In the genomic region with DNA sequence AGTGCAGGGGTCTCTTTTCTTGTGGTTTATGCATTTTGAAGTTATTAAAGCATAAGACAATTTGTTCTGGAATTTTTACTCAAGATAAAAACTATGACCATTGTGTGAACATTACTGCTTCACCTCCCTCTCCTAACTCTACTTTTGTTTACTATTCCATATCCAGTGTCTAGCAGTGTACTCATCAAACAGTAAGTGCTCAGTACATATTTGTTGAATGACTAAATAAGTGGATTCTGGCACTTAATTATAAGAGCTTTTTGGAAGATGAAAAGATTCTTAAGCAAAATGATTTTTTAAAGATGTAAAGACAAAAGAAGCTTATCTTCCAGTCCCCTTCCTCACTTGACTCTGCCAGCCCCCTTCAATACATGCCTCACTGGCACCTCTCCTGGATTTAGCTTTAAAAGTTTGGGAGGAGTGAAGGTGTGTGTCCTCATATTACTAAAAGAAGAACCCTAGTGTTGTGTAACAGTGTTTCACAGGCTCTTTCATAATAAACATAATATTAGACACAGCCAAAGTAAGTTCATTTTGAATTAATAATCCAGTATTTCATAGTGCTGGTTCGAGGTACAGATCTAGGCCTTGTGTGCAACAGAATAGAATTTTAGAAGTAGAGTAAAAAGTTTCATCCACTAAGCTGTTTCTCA, we compare ENCODE assay signal across 11 cellular contexts. TPM values are rescaled to one million over a fixed set of nuclear protein-coding genes. Genes with fewer than 3 reads are reported as not detected.
DNase-seq lines count a peak whose midpoint lies in the region; ATAC-seq, FAIRE-seq and TF ChIP-seq lines count a peak whose summit lies in the region.
"Had no signal": no experiment of that assay in that cellular context is flagged by ENCODE, and none has a peak within 500 bp of the region (broad histone marks: within the 10 kb centered on the region; RNA-seq: fewer than 3 reads in every experiment).

No MANE protein-coding gene starts in this region.

- no peaks in the 10 kb centered on the region for H3K27me3 Mint-ChIP-seq in activated naive CD8-positive, alpha-beta T cell treated with anti-CD3 and anti-CD28 coated beads, Interleukin-2, amount 50 U/mL, for 24 hours

- H2AFZ ChIP-seq in HepG2 (ENCODE audit: low read length), result no peak overlapping the region

- H3K36me3 ChIP-seq in HepG2 (replicated peaks in 1 of 2; ENCODE audit: control insufficient read depth in 1 of 2, insufficient read depth in 2 of 2, low read length in 2 of 2), result no peaks in the 10 kb centered on the region
- H3K36me3 ChIP-seq in tibial nerve, result no peaks in the 10 kb centered on the region

- H3K27ac Mint-ChIP-seq in activated naive CD8-positive, alpha-beta T cell treated with anti-CD3 and anti-CD28 coated beads, Interleukin-2, amount 50 U/mL, for 24 hours, result no peak overlapping the region
- H3K27ac Mint-ChIP-seq: activated naive CD8-positive, alpha-beta T cell; stimulated activated memory B cell treated with anti-CD40 and anti-IgM and Interleukin-4, amounts not matched to agents 10 μg/mL and 1 μg/mL and 100 μg/mL, for 72 hours; T-helper 2 cell treated with Interferon-gamma antibody and Interleukin-4, amounts not matched to agents 5 μg/mL and 100 μg/mL, for 36 hours had no signal

- no peak for TF ChIP-seq RAD21 in HepG2 (CRISPR knock-in tag; IDR thresholded peaks at IDR 0.05)

- peaks cover 7% of the 10 kb centered on the region for H3K4me1 Mint-ChIP-seq in activated naive CD8-positive, alpha-beta T cell treated with anti-CD3 and anti-CD28 coated beads, Interleukin-2, amount 50 U/mL, for 24 hours

- H3K4me3 ChIP-seq in choroid plexus epithelial cell (ENCODE audit: low read depth, low read length) (no peak overlapping the region), HepG2 (replicated peaks in 1 of 3; ENCODE audit: insufficient read depth in 1 of 3, low read depth in 2 of 3, low read length in 3 of 3) (no peak overlapping the region), tibial nerve (no peak overlapping the region)

- TF ChIP-seq POLR2A in HepG2 (IDR thresholded peaks at IDR 0.05; ENCODE audit: insufficient read depth in 1 of 2, low read depth in 2 of 2, low read length in 2 of 2), result no peak
- TF ChIP-seq POLR2A in tibial nerve (IDR thresholded peaks at IDR 0.05), result no peak
- no peak for TF ChIP-seq POLR2A in GM12892 (IDR thresholded peaks at IDR 0.05; ENCODE audit: low read depth, low read length)

- in situ Hi-C loops in HepG2 (cut with HindIII; ENCODE audit: extremely low pct_ligation_motif_present, low pct_unique_long_range_greater_than_20kb), result no loop called here

- H3K36me3 Mint-ChIP-seq in activated naive CD8-positive, alpha-beta T cell treated with anti-CD3 and anti-CD28 coated beads, Interleukin-2, amount 50 U/mL, for 24 hours (ENCODE audit: low read depth), result no peaks in the 10 kb centered on the region
- H3K36me3 Mint-ChIP-seq: activated naive CD8-positive, alpha-beta T cell; stimulated activated memory B cell treated with anti-CD40 and anti-IgM and Interleukin-4, amounts not matched to agents 10 μg/mL and 1 μg/mL and 100 μg/mL, for 72 hours had no signal

- BruUV-seq in HepG2 (replicated peaks; lab: Mats Ljungman, UMichigan), result no TSS peak

- H3K27ac ChIP-seq in HepG2 (ENCODE audit: extremely low read length, insufficient read depth, low read length), result no peak overlapping the region
- H3K27ac ChIP-seq in tibial nerve, result peak overlapping the region in 3 of 4 donors; percentile 27 to 91 (median 76)

- peaks cover 26% of the 10 kb centered on the region for H4K20me1 ChIP-seq in HepG2 (ENCODE audit: insufficient read depth, low read length)

- no peak for TF ChIP-seq CTCF in choroid plexus epithelial cell (conservative IDR thresholded peaks at IDR 0.05; ENCODE audit: low read depth, low read length)
- no peak for TF ChIP-seq CTCF in HepG2 (CRISPR knock-in tag; IDR thresholded peaks at IDR 0.05)
- no peak for TF ChIP-seq CTCF in tibial nerve (IDR thresholded peaks at IDR 0.05)

- H3K9ac ChIP-seq in HepG2 (ENCODE audit: insufficient read depth, low read depth, low read length), result no peak overlapping the region

- H3K9me3 ChIP-seq in HepG2 (ENCODE audit: low read length) (no peaks in the 10 kb centered on the region), tibial nerve (no peaks in the 10 kb centered on the region)

- TF ChIP-seq EP300 in HepG2 (IDR thresholded peaks at IDR 0.05; ENCODE audit: low read depth in 2 of 2, low read length in 2 of 2) (peak in 1 of 2 experiments; percentile 59; a peak in 2 of 4 replicates), HepG2 (CRISPR knock-in tag; IDR thresholded peaks at IDR 0.05; ENCODE audit: borderline replicate concordance) (no peak), tibial nerve (IDR thresholded peaks at IDR 0.05) (peak in 1 of 2 donors; percentile 41)

- H3K4me1 ChIP-seq in HepG2 (ENCODE audit: insufficient read depth, low read length) (peaks cover 50% of the 10 kb centered on the region), tibial nerve (peaks cover 0 to 96% (median 63%) of the 10 kb centered on the region in 4 donors)

- WGBS in HepG2 (ENCODE audit: low lambda C conversion rate), result 86% methylated on average over 1 of the region's 1 CpG
- 18 to 19% methylated on average over 1 of the region's 1 CpG for WGBS in tibial nerve, 2 donors

- no peaks in the 10 kb centered on the region for H3K9me3 Mint-ChIP-seq in activated naive CD8-positive, alpha-beta T cell treated with anti-CD3 and anti-CD28 coated beads, Interleukin-2, amount 50 U/mL, for 24 hours
- H3K9me3 Mint-ChIP-seq: stimulated activated memory B cell treated with anti-CD40 and anti-IgM and Interleukin-4, amounts not matched to agents 10 μg/mL and 1 μg/mL and 100 μg/mL, for 72 hours; T-helper 2 cell treated with Interferon-gamma antibody and Interleukin-4, amounts not matched to agents 5 μg/mL and 100 μg/mL, for 36 hours had no signal

- peaks cover 3% of the 10 kb centered on the region for H3K79me2 ChIP-seq in HepG2 (ENCODE audit: insufficient read depth, low read length)

- DNase-seq in NCI-H2029 (lab: John Stamatoyannopoulos, UW), result peak; percentile 18
- DNase-seq in NCI-H2029 treated with DMSO at 0.1 percent for 48 hours (lab: John Stamatoyannopoulos, UW), result no peak
- DNase-seq in choroid plexus epithelial cell (ENCODE audit: low read depth), result peak; percentile 71
- peak; percentile 72 for DNase-seq in HepG2 (ENCODE audit: low spot score)
- no peak for DNase-seq in tibial nerve (ENCODE audit: low spot score in 2 of 2)
- DNase-seq in GM12892 (ENCODE audit: insufficient read length), result no peak
- DNase-seq in activated naive CD8-positive, alpha-beta T cell treated with anti-CD3 and anti-CD28 coated beads, Interleukin-2, amount 50 U/mL, for 24 hours, result no peak

- ATAC-seq in HepG2 (peak; percentile 93), GM21717 (IDR thresholded peaks at IDR 0.05; ENCODE audit: unreplicated experiment) (no peak)
- no peak for ATAC-seq in activated naive CD8-positive, alpha-beta T cell treated with anti-CD3 and anti-CD28 coated beads, Interleukin-2, amount 50 U/mL, for 24 hours
- ATAC-seq: stimulated activated memory B cell treated with anti-CD40 and anti-IgM and Interleukin-4, amounts not matched to agents 10 μg/mL and 1 μg/mL and 100 μg/mL, for 72 hours had no signal

- CTCF ChIA-PET in HepG2 (lab: Yijun Ruan, JAX; ENCODE audit: low intra/inter-chr PET ratio, low total read pairs), result no interaction called here

- intact Hi-C loops in HepG2 (cut with micrococcal nuclease; ENCODE audit: unreplicated experiment), result no loop called here

- FAIRE-seq in HepG2 (lab: Jason Lieb, UNC), result no peak
- FAIRE-seq in GM12892 (lab: Jason Lieb, UNC), result no peak

- no peak overlapping the region for H3K4me3 Mint-ChIP-seq in activated naive CD8-positive, alpha-beta T cell treated with anti-CD3 and anti-CD28 coated beads, Interleukin-2, amount 50 U/mL, for 24 hours
- H3K4me3 Mint-ChIP-seq: activated naive CD8-positive, alpha-beta T cell; stimulated activated memory B cell treated with anti-CD40 and anti-IgM and Interleukin-4, amounts not matched to agents 10 μg/mL and 1 μg/mL and 100 μg/mL, for 72 hours; T-helper 2 cell treated with Interferon-gamma antibody and Interleukin-4, amounts not matched to agents 5 μg/mL and 100 μg/mL, for 36 hours had no signal

- POLR2A ChIA-PET in HepG2 (lab: Yijun Ruan, JAX), result interaction anchor here (0.6 to 0.9 kb wide), 2 partner anchors 53 to 165 kb away, joined by 4 read pairs; a partner anchor contains a TSS

- no peak overlapping the region for H3K4me2 ChIP-seq in HepG2 (ENCODE audit: low read depth, low read length)

- H3K27me3 ChIP-seq in HepG2 (ENCODE audit: control insufficient read depth in 1 of 2, insufficient read depth in 2 of 2, low read length in 2 of 2) (no peaks in the 10 kb centered on the region), tibial nerve (no peaks in the 10 kb centered on the region)

TF ChIP-seq in HepG2, 621 proteins besides CTCF, POLR2A, EP300 and RAD21 (continues in another document):
- no peak for TF ChIP-seq HDAC1 (CRISPR knock-in tag; IDR thresholded peaks at IDR 0.05)
- peak; percentile 28; the same call in 1 of the 2 replicates for TF ChIP-seq GATAD2A (CRISPR knock-in tag; IDR thresholded peaks at IDR 0.05)
- no peak for TF ChIP-seq ZNF557 (CRISPR knock-in tag; IDR thresholded peaks at IDR 0.05)
- TF ChIP-seq ZFP62 (CRISPR knock-in tag; IDR thresholded peaks at IDR 0.05), result no peak

RNA-seq across cellular contexts. Expression of a gene that starts 53.0 kb away (rescaled TPM):
- 14.7 and 17.8 TPM in 2 replicates for total RNA-seq in HepG2 (2016; rRNA removed; fragmentation: Illumina TruSeq; extraction: Trizol)
- 9.7 and 12.8 TPM in 2 replicates for total RNA-seq in HepG2 (2016; cell fraction: cytosol; rRNA removed; fragmentation: Illumina TruSeq; extraction: Trizol; ENCODE audit: low read depth)
- total RNA-seq in HepG2 (2016; cell fraction: insoluble cytoplasmic fraction; rRNA removed; fragmentation: Illumina TruSeq; extraction: Trizol), result 15.0 and 17.5 TPM in 2 replicates
- 9.3 and 9.5 TPM in 2 replicates for total RNA-seq in HepG2 (2016; cell fraction: membrane; rRNA removed; fragmentation: Illumina TruSeq; extraction: Trizol)
- 24.7 and 28.9 TPM in 2 replicates for total RNA-seq in HepG2 (2016; cell fraction: nucleus; rRNA removed; fragmentation: Illumina TruSeq; extraction: Trizol)
- 6.8 and 8.7 TPM in 2 replicates for polyA plus RNA-seq in HepG2 (2011; rRNA removed)
- 2.3 and 3.7 TPM in 2 replicates for polyA plus RNA-seq in HepG2 (2011; cell fraction: cytosol; rRNA removed)
- polyA plus RNA-seq in HepG2 (2011; cell fraction: nucleus; rRNA removed), result 6.2 and 8.6 TPM in 2 replicates
- 7.5 and 8.7 TPM in 2 replicates for polyA plus RNA-seq in HepG2 (2012)
- 0.36 and 0.77 TPM in 2 replicates for polyA plus RNA-seq in HepG2 (2016; cell fraction: cytosol; fragmentation: Illumina TruSeq; extraction: Trizol; ENCODE audit: low read depth)
- 13.9 and 14.1 TPM in 2 replicates for polyA plus RNA-seq in HepG2 (2016; cell fraction: insoluble cytoplasmic fraction; fragmentation: Illumina TruSeq; extraction: Trizol; ENCODE audit: low read depth)
- 1.1 and 1.3 TPM in 2 replicates for polyA plus RNA-seq in HepG2 (2016; cell fraction: membrane; fragmentation: Illumina TruSeq; extraction: Trizol; ENCODE audit: low read depth)
- polyA plus RNA-seq in HepG2 (2016; cell fraction: nucleus; fragmentation: Illumina TruSeq; extraction: Trizol; ENCODE audit: insufficient read depth, low read depth), result 17.0 and 17.5 TPM in 2 replicates
- polyA minus RNA-seq in HepG2 (2011; rRNA and poly(A)+ RNA removed; ENCODE audit: low replicate concordance), result 4.9 and 14.7 TPM in 2 replicates
- polyA minus RNA-seq in HepG2 (2011; cell fraction: cytosol; rRNA and poly(A)+ RNA removed), result 6.5 and 6.9 TPM in 2 replicates
- 40.7 and 43.9 TPM in 2 replicates for polyA minus RNA-seq in HepG2 (2011; cell fraction: nucleus; rRNA and poly(A)+ RNA removed)
- 100 to 1,000 TPM in 1 of 4 donors, 10 to 100 TPM in 3; 50.7 to 123 (median 81.4) TPM for total RNA-seq in tibial nerve
- polyA plus RNA-seq in GM12892 (2012; ENCODE audit: missing spikeins), result 1.8 TPM

Comparison
In these comparisons a context has a peak if more than half of its experiments do, and no peak if none do; other contexts are left out.
1. DNase-seq: peak in NCI-H2029 (single experiment), choroid plexus epithelial cell (single experiment) and HepG2 (single experiment); none in NCI-H2029 treated with DMSO at 0.1 percent for 48 hours (single experiment), tibial nerve (0 of 2), GM12892 (single experiment) and activated naive CD8-positive, alpha-beta T cell treated with anti-CD3 and anti-CD28 coated beads, Interleukin-2, amount 50 U/mL, for 24 hours (single experiment).